1 cellular context compared by ENCODE assay signal in the genomic region with DNA sequence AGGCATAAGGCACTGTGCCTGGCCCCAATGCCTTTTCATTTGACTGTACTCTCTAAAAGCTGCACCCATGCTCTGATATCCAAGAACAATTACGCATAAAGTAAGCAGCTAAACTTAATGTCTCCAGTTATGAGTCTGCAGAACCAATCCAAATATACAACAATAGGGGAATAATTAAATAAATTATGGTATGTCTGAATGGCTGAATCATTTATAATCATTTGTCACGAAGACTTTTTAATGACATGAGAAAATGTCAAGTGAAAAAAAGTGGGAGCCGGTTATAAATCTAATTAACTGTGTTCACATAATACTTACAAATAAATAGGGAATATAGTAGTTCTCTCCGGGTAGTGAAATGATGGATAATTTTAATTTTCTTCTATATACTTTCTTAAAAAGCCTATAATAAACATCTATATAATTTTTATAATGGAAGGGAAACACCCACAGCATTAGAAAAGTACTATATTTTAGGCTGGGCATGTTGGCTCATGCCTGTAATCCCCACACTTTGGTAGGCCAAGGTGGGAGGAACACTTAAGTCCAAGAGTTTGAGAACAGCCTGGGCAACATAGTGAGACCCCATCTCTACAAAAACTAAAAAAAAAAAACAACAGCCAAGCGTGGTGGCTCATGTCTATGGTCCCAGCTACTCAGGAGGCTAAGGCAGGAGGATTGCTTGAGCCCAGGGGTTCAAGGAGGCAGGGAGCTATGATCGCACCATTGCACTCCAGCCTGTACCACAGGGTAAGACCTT.
TF ChIP-seq lines count a peak whose summit lies in the region.

No MANE protein-coding gene starts in this region.

TF ChIP-seq in H1, 55 proteins besides CTCF, POLR2A, EP300 and RAD21:
- TF ChIP-seq EZH2 (IDR thresholded peaks at IDR 0.05; ENCODE audit: low read depth, low read length, severe bottlenecking) (no peak), NANOG (IDR thresholded peaks at IDR 0.05; ENCODE audit: insufficient read depth, low read depth, low read length, poor library complexity, severe bottlenecking) (no peak)
TF ChIP-seq in H1: peak in this region for 0.
